ENCODE assay signal across 13 cellular contexts in the genomic region with DNA sequence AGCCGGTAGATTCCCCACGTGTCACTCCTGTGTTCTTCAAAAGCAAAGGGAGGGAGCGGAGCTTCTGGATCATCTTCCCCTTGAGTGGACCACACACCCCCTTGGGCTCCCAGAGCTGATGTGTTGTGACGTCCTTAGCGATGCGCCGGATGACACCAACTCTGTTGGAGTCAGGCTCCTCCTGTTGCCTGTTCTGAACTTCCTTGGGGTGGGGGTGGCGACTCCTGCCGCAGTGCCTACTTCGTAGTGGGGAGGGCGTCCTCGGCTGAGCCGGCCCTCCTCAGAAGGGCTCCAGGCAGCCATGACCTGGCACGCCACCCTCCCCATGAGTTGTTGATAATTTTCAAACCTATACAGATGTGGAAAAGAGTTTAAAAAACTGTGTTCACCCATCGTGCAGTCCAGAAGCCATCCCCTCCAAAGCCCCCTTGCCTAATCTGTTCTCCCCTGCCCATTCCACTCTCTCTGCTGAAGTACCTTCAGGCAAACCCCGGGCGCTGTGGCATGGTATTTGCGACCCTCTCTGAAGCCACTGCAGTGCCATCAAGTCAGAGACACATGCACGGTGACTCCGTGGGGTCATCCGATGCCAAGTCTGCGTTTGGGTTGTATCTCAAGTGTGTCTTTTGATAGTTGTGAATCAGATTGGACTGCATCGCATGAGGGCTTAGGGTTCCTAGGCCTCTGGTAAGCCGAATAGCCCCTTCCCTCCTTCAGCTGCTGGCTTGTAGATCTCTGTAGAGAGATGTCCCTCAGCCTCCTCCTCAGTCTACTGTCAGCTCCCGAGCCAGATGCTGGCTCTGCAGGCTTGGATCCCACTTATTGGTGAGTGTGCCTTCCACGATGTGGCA. TPM values are rescaled to one million over a fixed set of nuclear protein-coding genes. Genes with fewer than 3 reads are reported as not detected.
A peak's percentile ranks its signal among the peaks of the same experiment; 100 is the strongest.
DNase-seq lines count a peak whose midpoint lies in the region; ATAC-seq, FAIRE-seq and TF ChIP-seq lines count a peak whose summit lies in the region.
"Had no signal": no experiment of that assay in that cellular context is flagged by ENCODE, and none has a peak within 500 bp of the region (broad histone marks: within the 10 kb centered on the region; RNA-seq: fewer than 3 reads in every experiment).

No MANE protein-coding gene starts in this region.

- H4K5ac ChIP-seq in IMR-90 (ENCODE audit: low read depth, low read length), result no peak overlapping the region

- POLR2A ChIA-PET in CD4-positive, alpha-beta memory T cell (lab: Charles Lee; ENCODE audit: partially characterized antibody), result no interaction called here
- POLR2A ChIA-PET in IMR-90 (lab: Charles Lee; ENCODE audit: unreplicated experiment), result no interaction called here
- POLR2A ChIA-PET in naive thymus-derived CD8-positive, alpha-beta T cell (lab: Charles Lee), result no interaction called here

- no peak for TF ChIP-seq POLR2A in IMR-90 (IDR thresholded peaks at IDR 0.05; ENCODE audit: low read depth, low read length)

- no peak overlapping the region for H2BK15ac ChIP-seq in IMR-90 (ENCODE audit: low read depth, low read length)

- H3K4me1 ChIP-seq in CD4-positive, alpha-beta memory T cell (ENCODE audit: insufficient read depth, low read length), result peaks cover 15% of the 10 kb centered on the region
- H3K4me1 ChIP-seq in IMR-90 (ENCODE audit: control insufficient read depth, insufficient read depth, low read length) (peaks cover 2% of the 10 kb centered on the region), astrocyte (ENCODE audit: insufficient read depth, low read length) (peaks cover 16% of the 10 kb centered on the region), trophoblast cell (ENCODE audit: control insufficient read depth in 1 of 2, insufficient read depth in 2 of 2, low read length in 2 of 2) (peaks cover 2 to 6% of the 10 kb centered on the region in 2 experiments)
- H3K4me1 ChIP-seq: right atrium auricular region had no signal

- no peak overlapping the region for H2AFZ ChIP-seq in IMR-90 (replicated peaks; ENCODE audit: low read length, poor library complexity)
- no peak overlapping the region for H2AFZ ChIP-seq in astrocyte (ENCODE audit: low read depth, low read length)
- no peak overlapping the region for H2AFZ ChIP-seq in trophoblast cell (ENCODE audit: insufficient read depth, low read length, poor library complexity)

- TF ChIP-seq CTCF in IMR-90 (conservative IDR thresholded peaks at IDR 0.05; ENCODE audit: low read depth, low read length) (no peak), astrocyte (IDR thresholded peaks at IDR 0.05; ENCODE audit: insufficient read depth, low read depth, low read length) (no peak)

- peaks cover 12 to 39% (median 23%) of the 10 kb centered on the region in 4 donors for H3K4me1 Mint-ChIP-seq in CD4-positive, alpha-beta memory T cell
- no peaks in the 10 kb centered on the region for H3K4me1 Mint-ChIP-seq in astrocyte (ENCODE audit: low read depth, unreplicated experiment)
- peaks cover 14 to 29% (median 17%) of the 10 kb centered on the region in 4 donors for H3K4me1 Mint-ChIP-seq in naive thymus-derived CD8-positive, alpha-beta T cell

- no peak overlapping the region for H3K27ac ChIP-seq in CD4-positive, alpha-beta memory T cell (ENCODE audit: low read depth, low read length)
- H3K27ac ChIP-seq in IMR-90 (ENCODE audit: insufficient read depth, low read length), result no peak overlapping the region
- H3K27ac ChIP-seq in astrocyte (ENCODE audit: low read depth, low read length), result peak overlapping the region; percentile 67
- H3K27ac ChIP-seq in trophoblast cell (ENCODE audit: low read depth, low read length), result no peak overlapping the region
- H3K27ac ChIP-seq: right atrium auricular region had no signal

- H4K8ac ChIP-seq in IMR-90 (ENCODE audit: low read depth in 2 of 2, low read length in 2 of 2) (no peak overlapping the region), trophoblast cell (ENCODE audit: low read depth, low read length) (no peak overlapping the region)

- H3K14ac ChIP-seq in IMR-90 (replicated peaks; ENCODE audit: low read depth, low read length), result no peak overlapping the region
- H3K14ac ChIP-seq in trophoblast cell (ENCODE audit: low read length), result no peak overlapping the region

- no peak overlapping the region for H2BK20ac ChIP-seq in IMR-90 (ENCODE audit: low read depth, low read length)

- peaks cover 14 to 54% of the 10 kb centered on the region in 2 experiments for H3K79me1 ChIP-seq in IMR-90 (ENCODE audit: low read depth in 1 of 2, low read length in 2 of 2)
- no peaks in the 10 kb centered on the region for H3K79me1 ChIP-seq in trophoblast cell (ENCODE audit: low read length)

- H3K36me3 ChIP-seq in CD4-positive, alpha-beta memory T cell (ENCODE audit: insufficient read depth, low read length), result peaks cover 52% of the 10 kb centered on the region
- H3K36me3 ChIP-seq in IMR-90 (ENCODE audit: control insufficient read depth, insufficient read depth, low read length) (peaks cover 74% of the 10 kb centered on the region), astrocyte (ENCODE audit: insufficient read depth, low read length) (peaks cover 29% of the 10 kb centered on the region), trophoblast cell (ENCODE audit: control insufficient read depth in 1 of 2, insufficient read depth in 2 of 2, low read length in 2 of 2) (peaks cover 54 to 66% of the 10 kb centered on the region in 2 experiments)

- in situ Hi-C loops in IMR-90 (cut with MboI; ENCODE audit: low sequenced_read_pairs), result no loop called here

- no peak overlapping the region for H3K4ac ChIP-seq in IMR-90 (ENCODE audit: low read depth, low read length)
- H3K4ac ChIP-seq in trophoblast cell (ENCODE audit: low read depth, low read length), result no peak overlapping the region

- H3K4me2 ChIP-seq in IMR-90 (ENCODE audit: low read depth, low read length), result no peak overlapping the region
- H3K4me2 ChIP-seq in astrocyte (ENCODE audit: low read length), result no peak overlapping the region
- no peak overlapping the region for H3K4me2 ChIP-seq in trophoblast cell (ENCODE audit: low read length)

- dilution Hi-C loops in IMR-90 (cut with HindIII; ENCODE audit: low sequenced_read_pairs, unreplicated experiment), result no loop called here

- FAIRE-seq in astrocyte (lab: Jason Lieb, UNC) (no peak), urothelium cell line (lab: Jason Lieb, UNC) (no peak)
- FAIRE-seq: frontal cortex had no signal

- H2BK5ac ChIP-seq in IMR-90 (ENCODE audit: low read depth, low read length, poor library complexity, severe bottlenecking), result no peak overlapping the region
- H2BK5ac ChIP-seq in trophoblast cell (ENCODE audit: low read depth, low read length, poor library complexity), result no peak overlapping the region

- no peak overlapping the region for H2AK5ac ChIP-seq in IMR-90 (ENCODE audit: low read depth, low read length)
- no peak overlapping the region for H2AK5ac ChIP-seq in trophoblast cell (ENCODE audit: low read length)

- intact Hi-C loops in CD4-positive, alpha-beta memory T cell (cut with micrococcal nuclease), result no loop called here
- intact Hi-C loops in IMR-90 (cut with micrococcal nuclease), result no loop called here

- peaks cover 24% of the 10 kb centered on the region for H4K20me1 ChIP-seq in IMR-90 (ENCODE audit: insufficient read depth, low read length)
- peaks cover 15% of the 10 kb centered on the region for H4K20me1 ChIP-seq in astrocyte (ENCODE audit: insufficient read depth, low read length)

- no peak overlapping the region for H4K12ac ChIP-seq in trophoblast cell (ENCODE audit: low read depth, low read length)

- peak overlapping the region; percentile 9 to 92 (median 70) for H3K27ac Mint-ChIP-seq in CD4-positive, alpha-beta memory T cell
- no peak overlapping the region for H3K27ac Mint-ChIP-seq in astrocyte (ENCODE audit: unreplicated experiment)
- peak overlapping the region in 6 of 10 donors; percentile 19 to 92 (median 80) for H3K27ac Mint-ChIP-seq in naive thymus-derived CD8-positive, alpha-beta T cell

- H3K56ac ChIP-seq in IMR-90 (ENCODE audit: extremely low read depth, insufficient read depth, low read length), result no peak overlapping the region

- no peak overlapping the region for H3K4me3 Mint-ChIP-seq in CD4-positive, alpha-beta memory T cell
- no peak overlapping the region for H3K4me3 Mint-ChIP-seq in astrocyte (ENCODE audit: unreplicated experiment)
- no peak overlapping the region for H3K4me3 Mint-ChIP-seq in naive thymus-derived CD8-positive, alpha-beta T cell
- H3K4me3 Mint-ChIP-seq: CD4-positive, CD25-positive, alpha-beta regulatory T cell had no signal

- BruUV-seq in IMR-90 (replicated peaks; lab: Mats Ljungman, UMichigan), result no TSS peak

- H3K79me2 ChIP-seq in astrocyte (ENCODE audit: insufficient read depth, low read length), result peaks cover 55% of the 10 kb centered on the region
- no peaks in the 10 kb centered on the region for H3K79me2 ChIP-seq in trophoblast cell (ENCODE audit: control insufficient read depth, insufficient read depth, low read length, poor library complexity)

- H2AK9ac ChIP-seq in IMR-90 (replicated peaks; ENCODE audit: low read depth, low read length, poor library complexity), result peak overlapping the region; percentile 57

- CTCF ChIA-PET in CD4-positive, alpha-beta memory T cell (lab: Charles Lee; ENCODE audit: partially characterized antibody), result no interaction called here
- CTCF ChIA-PET in IMR-90 (lab: Yijun Ruan, JAX), result no interaction called here

- whole genome bisulfite sequencing in IMR-90 (ENCODE audit: extremely low coverage in 2 of 2, insufficient read length in 1 of 2), 2 experiments, result 100% methylated on average over 2 of the region's 26 CpGs; no CpG with 5 or more reads in 1 of the 2 experiments
- no CpG with 5 or more reads among the region's 26 CpGs for WGBS in trophoblast cell (ENCODE audit: extremely low coverage, insufficient coverage, insufficient read length)

- H4K91ac ChIP-seq in IMR-90 (ENCODE audit: insufficient read depth, low read depth, low read length) (no peak overlapping the region), trophoblast cell (ENCODE audit: low read depth, low read length) (no peak overlapping the region)

- H3K4me3 ChIP-seq in CD4-positive, alpha-beta memory T cell (ENCODE audit: low read length in 2 of 2), result no peak overlapping the region
- no peak overlapping the region for H3K4me3 ChIP-seq in IMR-90 (ENCODE audit: insufficient read depth, low read depth, low read length)
- H3K4me3 ChIP-seq in astrocyte (ENCODE audit: insufficient read depth, low read depth, low read length), result no peak overlapping the region
- H3K4me3 ChIP-seq in trophoblast cell (ENCODE audit: low read depth, low read length), result no peak overlapping the region
- H3K4me3 ChIP-seq: MG63, right atrium auricular region had no signal

- H3K9me3 Mint-ChIP-seq in CD4-positive, alpha-beta memory T cell, result no peaks in the 10 kb centered on the region
- H3K9me3 Mint-ChIP-seq in astrocyte (ENCODE audit: unreplicated experiment), result peaks cover 2% of the 10 kb centered on the region
- H3K9me3 Mint-ChIP-seq in naive thymus-derived CD8-positive, alpha-beta T cell, result no peaks in the 10 kb centered on the region

- peaks cover 56 to 67% of the 10 kb centered on the region in 2 donors for H3K36me3 Mint-ChIP-seq in CD4-positive, alpha-beta memory T cell
- H3K36me3 Mint-ChIP-seq in astrocyte (ENCODE audit: low read depth, unreplicated experiment), result peaks cover 37% of the 10 kb centered on the region
- H3K36me3 Mint-ChIP-seq in naive thymus-derived CD8-positive, alpha-beta T cell, result peaks cover 6 to 75% (median 15%) of the 10 kb centered on the region in 3 donors

- no peak overlapping the region for H3K18ac ChIP-seq in IMR-90 (ENCODE audit: low read depth, low read length)
- H3K18ac ChIP-seq in trophoblast cell (ENCODE audit: low read length), result no peak overlapping the region

- no peak for DNase-seq in CD4-positive, alpha-beta memory T cell
- DNase-seq in IMR-90 (no peak), astrocyte (ENCODE audit: low read depth) (no peak), NCI-H2081 (lab: John Stamatoyannopoulos, UW) (no peak), trophoblast cell (no peak), NCI-H187 (lab: John Stamatoyannopoulos, UW) (no peak), urothelium cell line (ENCODE audit: low spot score) (no peak)
- DNase-seq in naive thymus-derived CD8-positive, alpha-beta T cell, result no peak
- DNase-seq: effector CD4-positive, alpha-beta T cell had no signal

- H3K27me3 ChIP-seq in CD4-positive, alpha-beta memory T cell (ENCODE audit: insufficient read depth, low read length), result no peaks in the 10 kb centered on the region
- H3K27me3 ChIP-seq in IMR-90 (ENCODE audit: control insufficient read depth, insufficient read depth, low read length), result no peaks in the 10 kb centered on the region
- H3K27me3 ChIP-seq in astrocyte (ENCODE audit: insufficient read depth, low read length), result no peaks in the 10 kb centered on the region
- no peaks in the 10 kb centered on the region for H3K27me3 ChIP-seq in trophoblast cell (ENCODE audit: insufficient read depth, low read length)
- H3K27me3 ChIP-seq: MG63, right atrium auricular region had no signal

- H2BK120ac ChIP-seq in IMR-90 (ENCODE audit: low read depth, low read length) (no peak overlapping the region), trophoblast cell (ENCODE audit: insufficient read depth, low read length, poor library complexity) (no peak overlapping the region)

- H2BK12ac ChIP-seq in trophoblast cell (ENCODE audit: low read length), result no peak overlapping the region

- H3K9me3 ChIP-seq in CD4-positive, alpha-beta memory T cell (ENCODE audit: control insufficient read depth in 1 of 2, low read length in 2 of 2), result no peaks in the 10 kb centered on the region
- H3K9me3 ChIP-seq in IMR-90 (ENCODE audit: control insufficient read depth, insufficient read depth, low read length), result no peaks in the 10 kb centered on the region
- H3K9me3 ChIP-seq in astrocyte (ENCODE audit: insufficient read depth, low read depth, low read length), result no peaks in the 10 kb centered on the region
- peaks cover 3% of the 10 kb centered on the region for H3K9me3 ChIP-seq in trophoblast cell (ENCODE audit: insufficient read depth, low read depth, low read length)
- H3K9me3 ChIP-seq: MG63, right atrium auricular region had no signal

- H3K23ac ChIP-seq in IMR-90 (ENCODE audit: low read depth, low read length), result no peak overlapping the region
- H3K23ac ChIP-seq in trophoblast cell (ENCODE audit: low read length), result no peak overlapping the region

- no peak for ATAC-seq in IMR-90 (ENCODE audit: low read depth)
- no peak for ATAC-seq in naive thymus-derived CD8-positive, alpha-beta T cell

- peaks cover 14% of the 10 kb centered on the region; the same call in 1 of the 2 replicates for H3K9me1 ChIP-seq in IMR-90 (ENCODE audit: insufficient read depth, low read length)

- H3K9ac ChIP-seq in IMR-90 (ENCODE audit: low read depth, low read length) (no peak overlapping the region), astrocyte (ENCODE audit: low read length) (peak overlapping the region; percentile 77), trophoblast cell (ENCODE audit: low read length) (no peak overlapping the region)

- TF ChIP-seq RAD21 in IMR-90 (IDR thresholded peaks at IDR 0.05; ENCODE audit: low read length), result no peak

- no peaks in the 10 kb centered on the region for H3K27me3 Mint-ChIP-seq in CD4-positive, alpha-beta memory T cell
- H3K27me3 Mint-ChIP-seq in astrocyte (ENCODE audit: low read depth, unreplicated experiment), result no peaks in the 10 kb centered on the region
- no peaks in the 10 kb centered on the region for H3K27me3 Mint-ChIP-seq in naive thymus-derived CD8-positive, alpha-beta T cell

RNA-seq across cellular contexts. Expression of a gene that starts 16.8 kb away (rescaled TPM):
- total RNA-seq in CD4-positive, alpha-beta memory T cell, result 10 to 100 TPM; 83.0 to 96.1 TPM
- 10 to 100 TPM; 32.0 to 42.8 TPM for polyA plus RNA-seq in CD4-positive, alpha-beta memory T cell
- 47.5 and 50.8 TPM in 2 replicates for total RNA-seq in IMR-90 (2012; rRNA removed)
- polyA plus RNA-seq in IMR-90 (2012; rRNA removed), result 34.0 and 35.1 TPM in 2 replicates
- polyA plus RNA-seq in IMR-90 (2012; cell fraction: cytosol; rRNA removed), result 15.1 and 18.7 TPM in 2 replicates
- 108 and 144 TPM in 2 replicates for polyA plus RNA-seq in IMR-90 (2012; cell fraction: nucleus; rRNA removed; ENCODE audit: low replicate concordance)
- total RNA-seq in astrocyte, result 36.7 and 37.9 TPM in 2 replicates
- 10 to 100 TPM; 93.3 to 99.5 TPM for total RNA-seq in naive thymus-derived CD8-positive, alpha-beta T cell
- 10 to 100 TPM; 29.7 to 57.1 (median 42.5) TPM for polyA plus RNA-seq in naive thymus-derived CD8-positive, alpha-beta T cell
- 24.0 and 24.2 TPM in 2 replicates for polyA plus RNA-seq in trophoblast cell (2013)
